14 cellular contexts compared by ENCODE assay signal in genomic region chr13:29260684-29261083, GRCh38.
DNase-seq lines count a peak whose midpoint lies in the region; ATAC-seq and TF ChIP-seq lines count a peak whose summit lies in the region.
"Had no signal": no experiment of that assay in that cellular context is flagged by ENCODE, and none has a peak within 500 bp of the region (broad histone marks: within the 10 kb centered on the region; RNA-seq: fewer than 3 reads in every experiment).

No MANE protein-coding gene starts in this region.

- no peaks in the 10 kb centered on the region for H3K36me3 ChIP-seq in Karpas-422 (ENCODE audit: insufficient read depth, low read length)
- H3K36me3 ChIP-seq in ascending aorta = no peaks in the 10 kb centered on the region
- H3K36me3 ChIP-seq in mesendoderm (ENCODE audit: control insufficient read depth, insufficient read depth, low read length) = no peaks in the 10 kb centered on the region

- H2BK5ac ChIP-seq in mesendoderm (ENCODE audit: low read length) = no peak overlapping the region

- H3K23ac ChIP-seq in mesendoderm (ENCODE audit: low read length) = no peak overlapping the region

- H3K9me3 Mint-ChIP-seq in stimulated activated naive CD8-positive, alpha-beta T cell treated with anti-CD3 and anti-CD28 coated beads, Interleukin-15, amount 100 ng/mL, for 72 hours = peaks cover 0 to 7% of the 10 kb centered on the region in 2 donors

- peak overlapping the region in 1 of 2 donors; percentile 13 for H3K27ac Mint-ChIP-seq in stimulated activated naive CD8-positive, alpha-beta T cell treated with anti-CD3 and anti-CD28 coated beads, Interleukin-15, amount 100 ng/mL, for 72 hours
- H3K27ac Mint-ChIP-seq: activated CD4-positive, alpha-beta memory T cell treated with anti-CD3 and anti-CD28 coated beads for 36 hours; activated T-cell treated with anti-CD3 and anti-CD28 coated beads, Interleukin-2, amount 50 U/mL, for 72 hours had no signal

- no peak overlapping the region for H3K4ac ChIP-seq in mesendoderm (ENCODE audit: low read depth, low read length)

- TF ChIP-seq CTCF in GM12873 (IDR thresholded peaks at IDR 0.05; ENCODE audit: insufficient read depth, low read depth, low read length, missing control alignments) = peak; percentile 35
- TF ChIP-seq CTCF in ascending aorta (IDR thresholded peaks at IDR 0.05) = peak in 2 of 3 experiments; percentile 49 to 53

- no peaks in the 10 kb centered on the region for H3K27me3 Mint-ChIP-seq in stimulated activated naive CD8-positive, alpha-beta T cell treated with anti-CD3 and anti-CD28 coated beads, Interleukin-15, amount 100 ng/mL, for 72 hours
- H3K27me3 Mint-ChIP-seq: activated CD4-positive, alpha-beta memory T cell treated with anti-CD3 and anti-CD28 coated beads for 36 hours had no signal

- H3K9ac ChIP-seq in Karpas-422 (ENCODE audit: low read length) (no peak overlapping the region), mesendoderm (ENCODE audit: low read length) (no peak overlapping the region)

- intact Hi-C loops in ascending aorta (cut with DNase I) = loop anchor here (1.0 kb wide), 1 partner anchor 441 kb away; no protein-coding TSS in a partner anchor

- H3K56ac ChIP-seq in mesendoderm (ENCODE audit: low read length) = no peak overlapping the region

- no peak overlapping the region for H4K8ac ChIP-seq in mesendoderm (ENCODE audit: low read depth, low read length)

- no peak overlapping the region for H2BK15ac ChIP-seq in mesendoderm (replicated peaks; ENCODE audit: low read depth)

- no peaks in the 10 kb centered on the region for H3K79me1 ChIP-seq in mesendoderm (ENCODE audit: low read length)

- H4K20me1 ChIP-seq in Karpas-422 (ENCODE audit: insufficient read depth, low read depth, low read length) = no peaks in the 10 kb centered on the region

- H3K4me3 ChIP-seq in Karpas-422 (ENCODE audit: low read length) (no peak overlapping the region), ascending aorta (no peak overlapping the region), mesendoderm (ENCODE audit: low read length) (no peak overlapping the region)

- H2BK120ac ChIP-seq in mesendoderm (ENCODE audit: low read depth, low read length) = no peak overlapping the region

- H3K9me3 ChIP-seq in Karpas-422 (ENCODE audit: low read length) (no peaks in the 10 kb centered on the region), ascending aorta (peaks cover 0 to 3% of the 10 kb centered on the region in 2 donors)

- no peaks in the 10 kb centered on the region for H3K9me2 ChIP-seq in Karpas-422 (replicated peaks; ENCODE audit: insufficient read depth, low read length)

- H3K4me1 ChIP-seq in Karpas-422 (ENCODE audit: low read length) (no peaks in the 10 kb centered on the region), ascending aorta (no peaks in the 10 kb centered on the region), mesendoderm (ENCODE audit: control insufficient read depth, low read depth, low read length) (no peaks in the 10 kb centered on the region)

- H3K27ac ChIP-seq in Karpas-422 (ENCODE audit: low read length) = no peak overlapping the region
- H3K27ac ChIP-seq in ascending aorta = no peak overlapping the region
- H3K27ac ChIP-seq in mesendoderm (ENCODE audit: low read depth, low read length) = no peak overlapping the region

- no peak overlapping the region for H4K5ac ChIP-seq in mesendoderm (ENCODE audit: low read length)

- H3K4me2 ChIP-seq in Karpas-422 (ENCODE audit: low read depth, low read length, poor library complexity, severe bottlenecking) (no peak overlapping the region), mesendoderm (ENCODE audit: low read length) (no peak overlapping the region)

- ATAC-seq in HG02973 (IDR thresholded peaks at IDR 0.05; ENCODE audit: unreplicated experiment) (no peak), GM19351 (IDR thresholded peaks at IDR 0.05; ENCODE audit: unreplicated experiment) (no peak)
- ATAC-seq in stimulated activated naive CD8-positive, alpha-beta T cell treated with anti-CD3 and anti-CD28 coated beads, Interleukin-15, amount 100 ng/mL, for 72 hours = no peak
- ATAC-seq: activated T-cell treated with anti-CD3 and anti-CD28 coated beads, Interleukin-2, amount 50 U/mL, for 72 hours had no signal

- DNase-seq in Karpas-422 (peak; percentile 41), ascending aorta (ENCODE audit: low spot score in 2 of 2) (peak in 1 of 2 donors; percentile 66), mesendoderm (peak; percentile 23), DMS153 (lab: John Stamatoyannopoulos, UW) (no peak)
- no peak for DNase-seq in stimulated activated naive CD8-positive, alpha-beta T cell treated with anti-CD3 and anti-CD28 coated beads, Interleukin-15, amount 100 ng/mL, for 72 hours
- DNase-seq: activated CD4-positive, alpha-beta memory T cell treated with anti-CD3 and anti-CD28 coated beads for 36 hours; activated T-cell treated with anti-CD3 and anti-CD28 coated beads, Interleukin-2, amount 50 U/mL, for 72 hours; cerebellar nuclear complex; NCI-H1048; small intestine; stimulated activated naive CD4-positive, alpha-beta T cell had no signal

- no peaks in the 10 kb centered on the region for H3K79me2 ChIP-seq in Karpas-422 (ENCODE audit: low read length)
- H3K79me2 ChIP-seq in mesendoderm (ENCODE audit: control insufficient read depth, insufficient read depth, low read length) = no peaks in the 10 kb centered on the region

- no peak overlapping the region for H2AFZ ChIP-seq in Karpas-422 (ENCODE audit: low read length)

- no peaks in the 10 kb centered on the region for H3K4me1 Mint-ChIP-seq in stimulated activated naive CD8-positive, alpha-beta T cell treated with anti-CD3 and anti-CD28 coated beads, Interleukin-15, amount 100 ng/mL, for 72 hours

- H3K4me3 Mint-ChIP-seq in stimulated activated naive CD8-positive, alpha-beta T cell treated with anti-CD3 and anti-CD28 coated beads, Interleukin-15, amount 100 ng/mL, for 72 hours = no peak overlapping the region
- H3K4me3 Mint-ChIP-seq: activated CD4-positive, alpha-beta memory T cell treated with anti-CD3 and anti-CD28 coated beads for 36 hours; activated T-cell treated with anti-CD3 and anti-CD28 coated beads, Interleukin-2, amount 50 U/mL, for 72 hours had no signal

- H3K18ac ChIP-seq in mesendoderm (ENCODE audit: low read length) = no peak overlapping the region

- no CpG with 5 or more reads among the region's 4 CpGs for WGBS in mesendoderm (ENCODE audit: extremely low coverage, insufficient coverage, low lambda C conversion rate)

- H3K27me3 ChIP-seq in Karpas-422 (ENCODE audit: low read length) = no peaks in the 10 kb centered on the region
- no peaks in the 10 kb centered on the region for H3K27me3 ChIP-seq in ascending aorta
- no peaks in the 10 kb centered on the region for H3K27me3 ChIP-seq in mesendoderm (ENCODE audit: insufficient read depth, low read length, poor library complexity)

- no peak overlapping the region for H2AK5ac ChIP-seq in mesendoderm (ENCODE audit: low read length)

Comparison
In these comparisons a context has a peak if more than half of its experiments do, and no peak if none do; other contexts are left out.
1. DNase-seq: peak in Karpas-422 (single experiment) and mesendoderm (single experiment); none in DMS153 (single experiment) and stimulated activated naive CD8-positive, alpha-beta T cell treated with anti-CD3 and anti-CD28 coated beads, Interleukin-15, amount 100 ng/mL, for 72 hours (0 of 2).